Comparison of ENCODE assay signal across 20 cellular contexts in genomic region chr1:26791626-26792025, GRCh38. TPM values are rescaled to one million over a fixed set of nuclear protein-coding genes. Genes with fewer than 3 reads are reported as not detected.
DNase-seq lines count a peak whose midpoint lies in the region; ATAC-seq and TF ChIP-seq lines count a peak whose summit lies in the region.
"Had no signal": no experiment of that assay in that cellular context is flagged by ENCODE, and none has a peak within 500 bp of the region (broad histone marks: within the 10 kb centered on the region; RNA-seq: fewer than 3 reads in every experiment).

No MANE protein-coding gene starts in this region.

- no peaks in the 10 kb centered on the region for H3K9me3 ChIP-seq in CD8-positive, alpha-beta T cell (ENCODE audit: low read length)
- H3K9me3 ChIP-seq: breast epithelium had no signal

- H3K36me3 ChIP-seq in CD8-positive, alpha-beta T cell (ENCODE audit: insufficient read depth, low read length) = no peaks in the 10 kb centered on the region
- H3K36me3 ChIP-seq: breast epithelium had no signal

- no peaks in the 10 kb centered on the region for H3K9me3 Mint-ChIP-seq in activated CD4-positive, alpha-beta T cell treated with anti-CD3 and anti-CD28 coated beads, Interleukin-2, amount 10 ng/mL, durations not matched to agents 24 days and 14 days
- no peaks in the 10 kb centered on the region for H3K9me3 Mint-ChIP-seq in CD8-positive, alpha-beta T cell
- no peaks in the 10 kb centered on the region for H3K9me3 Mint-ChIP-seq in activated T-helper 1 cell treated with anti-CD3 and anti-CD28 coated beads, Interleukin-12 subunit alpha, Interleukin-12 subunit beta, Interleukin-2, Interleukin-4 antibody, amounts not matched to agents 30 ng/mL and 10 ng/mL and 1 ng/mL, durations not matched to agents 14 hours and 24 hours and 36 hours
- H3K9me3 Mint-ChIP-seq in natural killer cell = no peaks in the 10 kb centered on the region
- H3K9me3 Mint-ChIP-seq: activated B cell treated with CpG ODN at 0.5 μM for 24 hours; activated naive CD4-positive, alpha-beta T cell treated with anti-CD3 and anti-CD28 coated beads, Interleukin-2, amount 50 U/mL, for 24 hours; dendritic cell treated with granulocyte-macrophage colony-stimulating factor and Interleukin-4, amounts not matched to agents 40 ng/mL and 50 ng/mL, for 4 days; memory B cell had no signal

- peak overlapping the region; percentile 100 for H3K4me3 Mint-ChIP-seq in activated CD4-positive, alpha-beta T cell treated with anti-CD3 and anti-CD28 coated beads, Interleukin-2, amount 10 ng/mL, durations not matched to agents 24 days and 14 days
- H3K4me3 Mint-ChIP-seq in CD8-positive, alpha-beta T cell = no peak overlapping the region
- H3K4me3 Mint-ChIP-seq in activated T-helper 1 cell treated with anti-CD3 and anti-CD28 coated beads, Interleukin-12 subunit alpha, Interleukin-12 subunit beta, Interleukin-2, Interleukin-4 antibody, amounts not matched to agents 30 ng/mL and 10 ng/mL and 1 ng/mL, durations not matched to agents 14 hours and 24 hours and 36 hours = peak overlapping the region; percentile 97
- H3K4me3 Mint-ChIP-seq in natural killer cell = peak overlapping the region; percentile 53
- H3K4me3 Mint-ChIP-seq: activated B cell treated with CpG ODN at 0.5 μM for 24 hours; dendritic cell treated with granulocyte-macrophage colony-stimulating factor and Interleukin-4, amounts not matched to agents 40 ng/mL and 50 ng/mL, for 4 days; memory B cell had no signal

- no peaks in the 10 kb centered on the region for H3K27me3 ChIP-seq in CD8-positive, alpha-beta T cell (ENCODE audit: insufficient read depth, low read length)
- H3K27me3 ChIP-seq: breast epithelium, foreskin keratinocyte had no signal

- POLR2A ChIA-PET in CD8-positive, alpha-beta T cell (lab: Charles Lee) = interaction anchor here (5.2 to 9.6 kb wide), 3 partner anchors 8 to 188 kb away, joined by 45 to 224 read pairs (median 46); partner anchors contain the start of gene ARID1A

- no peak for TF ChIP-seq CTCF in CD8-positive, alpha-beta T cell (IDR thresholded peaks at IDR 0.05)
- TF ChIP-seq CTCF in natural killer cell (IDR thresholded peaks at IDR 0.05) = no peak

- peaks cover 27% of the 10 kb centered on the region for H3K4me1 ChIP-seq in CD8-positive, alpha-beta T cell (ENCODE audit: insufficient read depth, low read length)
- H3K4me1 ChIP-seq: parathyroid adenoma had no signal

- no peak overlapping the region for H3K4me3 ChIP-seq in CD8-positive, alpha-beta T cell (ENCODE audit: low read depth, low read length)
- H3K4me3 ChIP-seq: breast epithelium had no signal

- H3K27me3 Mint-ChIP-seq in activated CD4-positive, alpha-beta T cell treated with anti-CD3 and anti-CD28 coated beads, Interleukin-2, amount 10 ng/mL, durations not matched to agents 24 days and 14 days = no peaks in the 10 kb centered on the region
- no peaks in the 10 kb centered on the region for H3K27me3 Mint-ChIP-seq in CD8-positive, alpha-beta T cell (ENCODE audit: low read depth)
- peaks cover 1% of the 10 kb centered on the region for H3K27me3 Mint-ChIP-seq in activated T-helper 1 cell treated with anti-CD3 and anti-CD28 coated beads, Interleukin-12 subunit alpha, Interleukin-12 subunit beta, Interleukin-2, Interleukin-4 antibody, amounts not matched to agents 30 ng/mL and 10 ng/mL and 1 ng/mL, durations not matched to agents 14 hours and 24 hours and 36 hours (ENCODE audit: insufficient read depth)
- H3K27me3 Mint-ChIP-seq in natural killer cell (ENCODE audit: low read depth in 2 of 2) = no peaks in the 10 kb centered on the region
- H3K27me3 Mint-ChIP-seq: activated B cell treated with CpG ODN at 0.5 μM for 24 hours; activated naive CD4-positive, alpha-beta T cell treated with anti-CD3 and anti-CD28 coated beads, Interleukin-2, amount 50 U/mL, for 24 hours; dendritic cell treated with granulocyte-macrophage colony-stimulating factor and Interleukin-4, amounts not matched to agents 40 ng/mL and 50 ng/mL, for 4 days; memory B cell; naive thymus-derived CD4-positive, alpha-beta T cell had no signal

- no peak overlapping the region for H3K27ac ChIP-seq in CD8-positive, alpha-beta T cell (ENCODE audit: low read depth, low read length)
- H3K27ac ChIP-seq: breast epithelium, C4-2B, foreskin keratinocyte, parathyroid adenoma had no signal

- H3K36me3 Mint-ChIP-seq in activated CD4-positive, alpha-beta T cell treated with anti-CD3 and anti-CD28 coated beads, Interleukin-2, amount 10 ng/mL, durations not matched to agents 24 days and 14 days (ENCODE audit: low read depth) = peaks cover 31% of the 10 kb centered on the region
- peaks cover 50% of the 10 kb centered on the region for H3K36me3 Mint-ChIP-seq in CD8-positive, alpha-beta T cell
- peaks cover 31% of the 10 kb centered on the region for H3K36me3 Mint-ChIP-seq in activated T-helper 1 cell treated with anti-CD3 and anti-CD28 coated beads, Interleukin-12 subunit alpha, Interleukin-12 subunit beta, Interleukin-2, Interleukin-4 antibody, amounts not matched to agents 30 ng/mL and 10 ng/mL and 1 ng/mL, durations not matched to agents 14 hours and 24 hours and 36 hours (ENCODE audit: low read depth)
- peaks cover 23% of the 10 kb centered on the region for H3K36me3 Mint-ChIP-seq in natural killer cell

- CTCF ChIA-PET in CD8-positive, alpha-beta T cell (lab: Charles Lee) = interaction anchor here (0.9 to 17.3 kb wide), 11 partner anchors 8 to 187 kb away, joined by 3 to 439 read pairs (median 49); partner anchors contain the start of gene ARID1A

- peak overlapping the region; percentile 100 for H3K27ac Mint-ChIP-seq in activated CD4-positive, alpha-beta T cell treated with anti-CD3 and anti-CD28 coated beads, Interleukin-2, amount 10 ng/mL, durations not matched to agents 24 days and 14 days
- H3K27ac Mint-ChIP-seq in CD8-positive, alpha-beta T cell = peak overlapping the region; percentile 17
- peak overlapping the region; percentile 94 for H3K27ac Mint-ChIP-seq in activated T-helper 1 cell treated with anti-CD3 and anti-CD28 coated beads, Interleukin-12 subunit alpha, Interleukin-12 subunit beta, Interleukin-2, Interleukin-4 antibody, amounts not matched to agents 30 ng/mL and 10 ng/mL and 1 ng/mL, durations not matched to agents 14 hours and 24 hours and 36 hours
- H3K27ac Mint-ChIP-seq in natural killer cell = peak overlapping the region; percentile 23 to 100
- H3K27ac Mint-ChIP-seq: activated B cell treated with CpG ODN at 0.5 μM for 24 hours; activated naive CD4-positive, alpha-beta T cell treated with anti-CD3 and anti-CD28 coated beads, Interleukin-2, amount 50 U/mL, for 24 hours; dendritic cell treated with granulocyte-macrophage colony-stimulating factor and Interleukin-4, amounts not matched to agents 40 ng/mL and 50 ng/mL, for 4 days; memory B cell had no signal

- no peak for ATAC-seq in CD8-positive, alpha-beta T cell
- no peak for ATAC-seq in natural killer cell
- ATAC-seq: foreskin keratinocyte; naive thymus-derived CD4-positive, alpha-beta T cell had no signal

- no peak for DNase-seq in activated CD4-positive, alpha-beta T cell treated with anti-CD3 and anti-CD28 coated beads, Interleukin-2, amount 10 ng/mL, durations not matched to agents 24 days and 14 days
- no peak for DNase-seq in activated CD4-positive, alpha-beta T cell treated with anti-CD3 and anti-CD28 coated beads for 1 hour
- no peak for DNase-seq in CD8-positive, alpha-beta T cell
- DNase-seq in activated T-helper 1 cell treated with anti-CD3 and anti-CD28 coated beads, Interleukin-12 subunit alpha, Interleukin-12 subunit beta, Interleukin-2, Interleukin-4 antibody, amounts not matched to agents 30 ng/mL and 10 ng/mL and 1 ng/mL, durations not matched to agents 14 hours and 24 hours and 36 hours (ENCODE audit: low spot score) = no peak
- DNase-seq in natural killer cell = no peak
- no peak for DNase-seq in AML-193 (lab: John Stamatoyannopoulos, UW)
- no peak for DNase-seq in pons (ENCODE audit: low spot score)
- DNase-seq in Ammon's horn (ENCODE audit: low spot score) = no peak
- DNase-seq: activated B cell treated with CpG ODN at 0.5 μM for 24 hours; foreskin keratinocyte; Karpas-422; naive thymus-derived CD4-positive, alpha-beta T cell; NCI-H1105; NCI-H2081 treated with DMSO at 0.1 percent for 48 hours had no signal

- H3K4me1 Mint-ChIP-seq in activated CD4-positive, alpha-beta T cell treated with anti-CD3 and anti-CD28 coated beads, Interleukin-2, amount 10 ng/mL, durations not matched to agents 24 days and 14 days = peaks cover 64% of the 10 kb centered on the region
- peaks cover 48% of the 10 kb centered on the region for H3K4me1 Mint-ChIP-seq in CD8-positive, alpha-beta T cell (ENCODE audit: low read depth)
- H3K4me1 Mint-ChIP-seq in activated T-helper 1 cell treated with anti-CD3 and anti-CD28 coated beads, Interleukin-12 subunit alpha, Interleukin-12 subunit beta, Interleukin-2, Interleukin-4 antibody, amounts not matched to agents 30 ng/mL and 10 ng/mL and 1 ng/mL, durations not matched to agents 14 hours and 24 hours and 36 hours (ENCODE audit: low read depth) = peaks cover 65% of the 10 kb centered on the region
- peaks cover 49 to 53% of the 10 kb centered on the region in 2 donors for H3K4me1 Mint-ChIP-seq in natural killer cell

- intact Hi-C loops in activated CD4-positive, alpha-beta T cell treated with anti-CD3 and anti-CD28 coated beads, Interleukin-2, amount 10 ng/mL, durations not matched to agents 24 days and 14 days (cut with micrococcal nuclease) = loop anchor here (2.0 to 5.0 kb wide), 2 partner anchors 41 to 86 kb away; no protein-coding TSS in a partner anchor
- intact Hi-C loops in CD8-positive, alpha-beta T cell (cut with DNase I, micrococcal nuclease) = no loop called here
- intact Hi-C loops in activated T-helper 1 cell treated with anti-CD3 and anti-CD28 coated beads, Interleukin-12 subunit alpha, Interleukin-12 subunit beta, Interleukin-2, Interleukin-4 antibody, amounts not matched to agents 30 ng/mL and 10 ng/mL and 1 ng/mL, durations not matched to agents 14 hours and 24 hours and 36 hours (cut with micrococcal nuclease) = loop anchor here (2.0 kb wide), 2 partner anchors 19 to 73 kb away; no protein-coding TSS in a partner anchor
- intact Hi-C loops in natural killer cell (cut with micrococcal nuclease) = no loop called here

RNA-seq across cellular contexts. Expression of gene PIGV, which starts 3.9 kb away (rescaled TPM):
- total RNA-seq in activated CD4-positive, alpha-beta T cell treated with anti-CD3 and anti-CD28 coated beads, Interleukin-2, amount 10 ng/mL, durations not matched to agents 24 days and 14 days = 15.2 and 16.0 TPM in 2 replicates
- total RNA-seq in CD8-positive, alpha-beta T cell = 10 to 100 TPM in 1 of 2 experiments, 1 to 10 TPM in 1; 9.5 to 12.7 TPM
- total RNA-seq in activated T-helper 1 cell treated with anti-CD3 and anti-CD28 coated beads, Interleukin-12 subunit alpha, Interleukin-12 subunit beta, Interleukin-2, Interleukin-4 antibody, amounts not matched to agents 30 ng/mL and 10 ng/mL and 1 ng/mL, durations not matched to agents 14 hours and 24 hours and 36 hours = 18.5 and 22.6 TPM in 2 replicates
- total RNA-seq in natural killer cell = 10 to 100 TPM; 23.1 to 35.2 (median 30.3) TPM

RNA-seq across cellular contexts. Expression of gene ZDHHC18, which starts 34.9 kb away (rescaled TPM):
- 75.9 and 77.3 TPM in 2 replicates for total RNA-seq in activated CD4-positive, alpha-beta T cell treated with anti-CD3 and anti-CD28 coated beads, Interleukin-2, amount 10 ng/mL, durations not matched to agents 24 days and 14 days
- 10 to 100 TPM; 55.2 to 55.4 TPM for total RNA-seq in CD8-positive, alpha-beta T cell
- total RNA-seq in activated T-helper 1 cell treated with anti-CD3 and anti-CD28 coated beads, Interleukin-12 subunit alpha, Interleukin-12 subunit beta, Interleukin-2, Interleukin-4 antibody, amounts not matched to agents 30 ng/mL and 10 ng/mL and 1 ng/mL, durations not matched to agents 14 hours and 24 hours and 36 hours = 87.3 and 94.4 TPM in 2 replicates
- total RNA-seq in natural killer cell = 10 to 100 TPM; 70.0 to 74.6 (median 72.3) TPM

Comparison
In these comparisons a context has a peak if more than half of its experiments do, and no peak if none do; other contexts are left out.
1. H3K27ac Mint-ChIP-seq: peak in every context shown above with its lines; median percentile 100 in activated CD4-positive, alpha-beta T cell treated with anti-CD3 and anti-CD28 coated beads, Interleukin-2, amount 10 ng/mL, durations not matched to agents 24 days and 14 days; 94 in activated T-helper 1 cell treated with anti-CD3 and anti-CD28 coated beads, Interleukin-12 subunit alpha, Interleukin-12 subunit beta, Interleukin-2, Interleukin-4 antibody, amounts not matched to agents 30 ng/mL and 10 ng/mL and 1 ng/mL, durations not matched to agents 14 hours and 24 hours and 36 hours; 62 in natural killer cell; 17 in CD8-positive, alpha-beta T cell.
2. intact Hi-C loops: an anchor here in activated CD4-positive, alpha-beta T cell treated with anti-CD3 and anti-CD28 coated beads, Interleukin-2, amount 10 ng/mL, durations not matched to agents 24 days and 14 days (2.0 to 5.0 kb wide) and activated T-helper 1 cell treated with anti-CD3 and anti-CD28 coated beads, Interleukin-12 subunit alpha, Interleukin-12 subunit beta, Interleukin-2, Interleukin-4 antibody, amounts not matched to agents 30 ng/mL and 10 ng/mL and 1 ng/mL, durations not matched to agents 14 hours and 24 hours and 36 hours (2.0 kb wide); none called in CD8-positive, alpha-beta T cell and natural killer cell.